ENCODE assay signal across 8 cellular contexts in the genomic region with DNA sequence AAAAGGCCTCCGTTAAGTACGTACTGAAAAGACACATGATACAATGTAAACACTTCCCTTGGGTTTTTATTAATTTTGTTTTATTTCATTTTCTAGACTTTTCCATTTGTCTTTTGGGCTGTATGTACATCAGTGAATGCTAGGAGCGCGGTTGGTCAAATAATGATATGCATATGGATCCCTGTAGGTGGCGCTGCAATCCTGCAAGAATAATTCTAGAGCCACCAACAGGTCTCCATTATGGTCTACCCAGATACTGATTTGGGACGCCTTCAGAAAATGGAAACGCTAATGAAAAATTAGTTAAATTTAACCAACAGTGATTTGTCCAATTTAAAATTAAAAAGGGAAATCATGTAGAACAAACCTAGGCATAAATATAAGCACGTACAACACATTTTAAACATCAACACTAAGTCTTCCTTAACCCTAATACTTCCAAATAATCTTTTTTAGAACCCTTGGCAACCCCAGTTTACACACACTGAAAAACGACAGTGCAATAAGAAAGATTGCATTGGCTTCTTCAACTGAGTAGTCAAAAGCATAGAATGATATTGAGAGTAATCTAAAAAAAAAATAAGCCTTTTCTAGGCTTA.
A peak's percentile ranks its signal among the peaks of the same experiment; 100 is the strongest.
DNase-seq lines count a peak whose midpoint lies in the region; ATAC-seq and TF ChIP-seq lines count a peak whose summit lies in the region.

No MANE protein-coding gene starts in this region.

- intact Hi-C loops in left ventricle myocardium inferior (cut with micrococcal nuclease), result loop anchor here (5.0 kb wide), 1 partner anchor 1082 kb away; no protein-coding TSS in a partner anchor

- DNase-seq in ELF-1 (ENCODE audit: low read depth, low spot score) (peak; percentile 75), NCI-H345 (lab: John Stamatoyannopoulos, UW) (peak; percentile 67), adipocyte (ENCODE audit: low read depth) (peak; percentile 94), left ventricle myocardium inferior (peak; percentile 29), renal cortical epithelial cell (ENCODE audit: low read depth) (peak; percentile 72)

- H3K27ac Mint-ChIP-seq in activated T-helper 17 cell treated with anti-CD3 and anti-CD28 coated beads, Interleukin-2, amount 50 U/mL, for 72 hours, result no peak overlapping the region

- H3K4me1 Mint-ChIP-seq in activated T-helper 17 cell treated with anti-CD3 and anti-CD28 coated beads, Interleukin-2, amount 50 U/mL, for 72 hours, result no peaks in the 10 kb centered on the region

- TF ChIP-seq CTCF in left ventricle myocardium inferior (IDR thresholded peaks at IDR 0.05; ENCODE audit: borderline replicate concordance), result peak; percentile 87

- H3K9ac ChIP-seq in adipocyte (ENCODE audit: low read length), result no peak overlapping the region

- H3K9me3 Mint-ChIP-seq in activated T-helper 17 cell treated with anti-CD3 and anti-CD28 coated beads, Interleukin-2, amount 50 U/mL, for 72 hours, result no peaks in the 10 kb centered on the region

- no peak overlapping the region for H3K4me3 Mint-ChIP-seq in activated T-helper 17 cell treated with anti-CD3 and anti-CD28 coated beads, Interleukin-2, amount 50 U/mL, for 72 hours

- H3K27ac ChIP-seq in left ventricle myocardium inferior (replicated peaks), result no peak overlapping the region

- H3K4me1 ChIP-seq in adipocyte (ENCODE audit: control insufficient read depth, insufficient read depth, low read length) (peaks cover 3% of the 10 kb centered on the region), left ventricle myocardium inferior (no peaks in the 10 kb centered on the region)

- H3K36me3 Mint-ChIP-seq in activated T-helper 17 cell treated with anti-CD3 and anti-CD28 coated beads, Interleukin-2, amount 50 U/mL, for 72 hours (ENCODE audit: low read depth), result no peaks in the 10 kb centered on the region

- no peak overlapping the region for H3K4me3 ChIP-seq in adipocyte (ENCODE audit: low read length)
- H3K4me3 ChIP-seq in left ventricle myocardium inferior, result no peak overlapping the region

- peak; percentile 99 for ATAC-seq in GM19455 (IDR thresholded peaks at IDR 0.05; ENCODE audit: unreplicated experiment)
- peak; percentile 97 for ATAC-seq in HG03432 (IDR thresholded peaks at IDR 0.05; ENCODE audit: unreplicated experiment)
- ATAC-seq in activated T-helper 17 cell treated with anti-CD3 and anti-CD28 coated beads, Interleukin-2, amount 50 U/mL, for 72 hours (replicated peaks), result no peak

- no peaks in the 10 kb centered on the region for H3K27me3 Mint-ChIP-seq in activated T-helper 17 cell treated with anti-CD3 and anti-CD28 coated beads, Interleukin-2, amount 50 U/mL, for 72 hours

- H3K36me3 ChIP-seq in adipocyte (ENCODE audit: control insufficient read depth, insufficient read depth, low read length, severe bottlenecking) (no peaks in the 10 kb centered on the region), left ventricle myocardium inferior (no peaks in the 10 kb centered on the region)

- H3K9me3 ChIP-seq in adipocyte (ENCODE audit: control insufficient read depth, low read length), result no peaks in the 10 kb centered on the region
- H3K9me3 ChIP-seq in left ventricle myocardium inferior (replicated peaks), result no peaks in the 10 kb centered on the region

- H3K27me3 ChIP-seq in adipocyte (replicated peaks; ENCODE audit: control insufficient read depth, insufficient read depth, low read length) (no peaks in the 10 kb centered on the region), left ventricle myocardium inferior (ENCODE audit: low read depth) (no peaks in the 10 kb centered on the region)

Comparison
In these comparisons a context has a peak if more than half of its experiments do, and no peak if none do; other contexts are left out.
1. DNase-seq: peak in every context shown above with its lines; median percentile 94 in adipocyte; 75 in ELF-1; 72 in renal cortical epithelial cell; 67 in NCI-H345; 29 in left ventricle myocardium inferior.